ENCODE assay signal across 11 cellular contexts in the genomic region with DNA sequence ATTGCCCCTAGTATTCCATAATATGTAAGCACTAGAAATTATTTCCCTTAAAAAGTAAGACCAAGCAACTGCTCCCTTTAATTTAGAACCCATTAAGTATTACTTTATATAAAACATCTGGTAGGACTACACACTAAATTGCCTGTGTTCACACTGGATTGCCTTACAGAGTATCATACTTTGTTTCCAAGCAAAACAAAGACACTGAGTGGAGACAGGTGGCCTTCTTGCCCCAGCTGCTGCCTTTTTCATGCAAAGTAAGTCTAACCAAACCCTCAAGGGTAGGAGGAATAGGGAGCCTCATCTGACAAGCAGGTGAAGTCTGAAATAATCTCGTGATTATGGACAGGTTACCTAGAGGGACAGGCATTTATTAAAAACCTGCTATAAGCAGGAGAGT.
A peak's percentile ranks its signal among the peaks of the same experiment; 100 is the strongest.
DNase-seq lines count a peak whose midpoint lies in the region; ATAC-seq, FAIRE-seq and TF ChIP-seq lines count a peak whose summit lies in the region.
"Had no signal": no experiment of that assay in that cellular context is flagged by ENCODE, and none has a peak within 500 bp of the region (broad histone marks: within the 10 kb centered on the region; RNA-seq: fewer than 3 reads in every experiment).

No MANE protein-coding gene starts in this region.

- H3K36me3 Mint-ChIP-seq in glutamatergic neuron (ENCODE audit: unreplicated experiment) (no peaks in the 10 kb centered on the region), nephron progenitor cell (ENCODE audit: low read depth) (no peaks in the 10 kb centered on the region), natural killer cell (no peaks in the 10 kb centered on the region)
- H3K36me3 Mint-ChIP-seq: activated naive CD8-positive, alpha-beta T cell had no signal

- peaks cover 3% of the 10 kb centered on the region for H3K27me3 Mint-ChIP-seq in glutamatergic neuron (ENCODE audit: unreplicated experiment)
- peaks cover 8% of the 10 kb centered on the region for H3K27me3 Mint-ChIP-seq in nephron progenitor cell (ENCODE audit: low read depth, poor library complexity)
- H3K27me3 Mint-ChIP-seq in natural killer cell (ENCODE audit: low read depth in 2 of 2): peaks cover 0 to 2% of the 10 kb centered on the region in 2 donors

- H3K27ac Mint-ChIP-seq in glutamatergic neuron (ENCODE audit: unreplicated experiment) (peak overlapping the region; percentile 86), nephron progenitor cell (no peak overlapping the region), natural killer cell (no peak overlapping the region)
- H3K27ac Mint-ChIP-seq: activated naive CD8-positive, alpha-beta T cell had no signal

- H3K9me3 Mint-ChIP-seq in glutamatergic neuron (ENCODE audit: unreplicated experiment): peaks cover 2% of the 10 kb centered on the region
- peaks cover 4% of the 10 kb centered on the region for H3K9me3 Mint-ChIP-seq in nephron progenitor cell
- peaks cover 0 to 2% of the 10 kb centered on the region in 2 donors for H3K9me3 Mint-ChIP-seq in natural killer cell

- TF ChIP-seq EP300 in sigmoid colon (IDR thresholded peaks at IDR 0.05) (no peak), gastroesophageal sphincter (IDR thresholded peaks at IDR 0.05) (no peak)

- intact Hi-C loops in sigmoid colon (cut with DNase I): no loop called here
- intact Hi-C loops in natural killer cell (cut with micrococcal nuclease): no loop called here

- no peak for TF ChIP-seq CTCF in glutamatergic neuron (IDR thresholded peaks at IDR 0.05; ENCODE audit: partially characterized antibody, unreplicated experiment)
- no peak for TF ChIP-seq CTCF in sigmoid colon (IDR thresholded peaks at IDR 0.05)
- TF ChIP-seq CTCF in gastroesophageal sphincter (IDR thresholded peaks at IDR 0.05): no peak
- no peak for TF ChIP-seq CTCF in nephron progenitor cell (IDR thresholded peaks at IDR 0.05)
- no peak for TF ChIP-seq CTCF in natural killer cell (IDR thresholded peaks at IDR 0.05)

- TF ChIP-seq POLR2A in sigmoid colon (IDR thresholded peaks at IDR 0.05): no peak
- TF ChIP-seq POLR2A in gastroesophageal sphincter (IDR thresholded peaks at IDR 0.05): no peak

- ATAC-seq in HG02938 (IDR thresholded peaks at IDR 0.05; ENCODE audit: unreplicated experiment) (peak; percentile 78), gastroesophageal sphincter (no peak), natural killer cell (no peak)

- H3K27me3 ChIP-seq in sigmoid colon (no peaks in the 10 kb centered on the region), gastroesophageal sphincter (peaks cover 9% of the 10 kb centered on the region)

- DNase-seq in GM19239 (ENCODE audit: insufficient read length, low spot score) (no peak), NCI-H187 treated with DMSO at 0.1 percent for 48 hours (lab: John Stamatoyannopoulos, UW) (peak; percentile 74), glutamatergic neuron (no peak), sigmoid colon (no peak), nephron progenitor cell (no peak), natural killer cell (no peak)
- DNase-seq: GF-D8 had no signal

- H3K27ac ChIP-seq in sigmoid colon (no peak overlapping the region), gastroesophageal sphincter (no peak overlapping the region)

- H3K9me3 ChIP-seq in sigmoid colon: no peaks in the 10 kb centered on the region
- no peaks in the 10 kb centered on the region for H3K9me3 ChIP-seq in gastroesophageal sphincter

- H3K4me1 ChIP-seq in sigmoid colon: no peaks in the 10 kb centered on the region
- H3K4me1 ChIP-seq in gastroesophageal sphincter: no peaks in the 10 kb centered on the region

- no peak overlapping the region for H3K4me3 ChIP-seq in sigmoid colon
- no peak overlapping the region for H3K4me3 ChIP-seq in gastroesophageal sphincter
- H3K4me3 ChIP-seq: lung had no signal

- H3K4me3 Mint-ChIP-seq in glutamatergic neuron (ENCODE audit: unreplicated experiment): peak overlapping the region; percentile 42
- no peak overlapping the region for H3K4me3 Mint-ChIP-seq in nephron progenitor cell
- no peak overlapping the region for H3K4me3 Mint-ChIP-seq in natural killer cell
- H3K4me3 Mint-ChIP-seq: activated naive CD8-positive, alpha-beta T cell had no signal

- H3K4me1 Mint-ChIP-seq in glutamatergic neuron (ENCODE audit: low read depth, unreplicated experiment): peaks cover 28% of the 10 kb centered on the region
- peaks cover 7% of the 10 kb centered on the region for H3K4me1 Mint-ChIP-seq in nephron progenitor cell
- H3K4me1 Mint-ChIP-seq in natural killer cell: no peaks in the 10 kb centered on the region

- FAIRE-seq in GM19239 (lab: Jason Lieb, UNC): peak; percentile 72

- H3K36me3 ChIP-seq in sigmoid colon (no peaks in the 10 kb centered on the region), gastroesophageal sphincter (no peaks in the 10 kb centered on the region)

- 19 to 25% methylated on average over 1 of the region's 1 CpG for WGBS in sigmoid colon, 2 donors
- 20 to 33% methylated on average over 1 of the region's 1 CpG for WGBS in gastroesophageal sphincter (ENCODE audit: low coverage in 1 of 2), 2 donors
